In genomic region chr2:67965246-67965645, GRCh38 we compare ENCODE assay signal across 20 cellular contexts.
"Had no signal": no experiment of that assay in that cellular context is flagged by ENCODE, and none has a peak within 500 bp of the region (broad histone marks: within the 10 kb centered on the region; RNA-seq: fewer than 3 reads in every experiment).

No MANE protein-coding gene starts in this region.

- H3K4me3 ChIP-seq: esophagus squamous epithelium, lower lobe of right lung, right lobe of liver, smooth muscle cell, stomach, transverse colon had no signal

- ATAC-seq: lower lobe of right lung; naive thymus-derived CD4-positive, alpha-beta T cell; right lobe of liver; stimulated activated memory B cell treated with anti-CD40 and anti-IgM and Interleukin-4, amounts not matched to agents 10 μg/mL and 1 μg/mL and 100 μg/mL, for 72 hours had no signal

- H3K4me1 ChIP-seq: lower lobe of right lung, right lobe of liver, stomach, transverse colon had no signal

- H3K36me3 ChIP-seq: esophagus squamous epithelium, lower lobe of right lung, right lobe of liver, stomach, transverse colon had no signal

- DNase-seq: activated CD4-positive, alpha-beta memory T cell treated with anti-CD3 and anti-CD28 coated beads, Interleukin-2, amount 10 ng/mL, durations not matched to agents 7 days and 5 days; activated CD4-positive, alpha-beta T cell treated with anti-CD3 and anti-CD28 coated beads, Interleukin-2, amount 10 ng/mL, durations not matched to agents 24 days and 14 days; activated effector memory CD4-positive, alpha-beta T cell treated with anti-CD3 and anti-CD28 coated beads, Interleukin-2, amount 50 U/mL, for 16 hours; activated naive CD4-positive, alpha-beta T cell treated with anti-CD3 and anti-CD28 coated beads, Interleukin-2, amount 10 ng/mL, durations not matched to agents 7 days and 5 days; activated T-cell treated with anti-CD3 and anti-CD28 coated beads for 4 hours; aorta; central memory CD4-positive, alpha-beta T cell; dermis blood vessel endothelial cell; effector CD8-positive, alpha-beta T cell; esophagus squamous epithelium; kidney; lower lobe of right lung; naive thymus-derived CD4-positive, alpha-beta T cell; occipital lobe; right lobe of liver; stimulated activated CD4-positive, alpha-beta T cell treated with anti-CD3 and anti-CD28 coated beads, Interleukin-15, amount 100 ng/mL, for 24 hours; stomach; transverse colon had no signal

- H3K27me3 ChIP-seq: esophagus squamous epithelium, right lobe of liver, stomach, transverse colon had no signal

- H3K4me2 ChIP-seq: smooth muscle cell had no signal

- H3K27ac ChIP-seq: lower lobe of right lung, right lobe of liver, stomach, transverse colon had no signal

- H3K9me3 ChIP-seq: esophagus squamous epithelium, lower lobe of right lung, right lobe of liver, stomach, transverse colon had no signal
